ENCODE assay signal across 1 cellular context in the genomic region with DNA sequence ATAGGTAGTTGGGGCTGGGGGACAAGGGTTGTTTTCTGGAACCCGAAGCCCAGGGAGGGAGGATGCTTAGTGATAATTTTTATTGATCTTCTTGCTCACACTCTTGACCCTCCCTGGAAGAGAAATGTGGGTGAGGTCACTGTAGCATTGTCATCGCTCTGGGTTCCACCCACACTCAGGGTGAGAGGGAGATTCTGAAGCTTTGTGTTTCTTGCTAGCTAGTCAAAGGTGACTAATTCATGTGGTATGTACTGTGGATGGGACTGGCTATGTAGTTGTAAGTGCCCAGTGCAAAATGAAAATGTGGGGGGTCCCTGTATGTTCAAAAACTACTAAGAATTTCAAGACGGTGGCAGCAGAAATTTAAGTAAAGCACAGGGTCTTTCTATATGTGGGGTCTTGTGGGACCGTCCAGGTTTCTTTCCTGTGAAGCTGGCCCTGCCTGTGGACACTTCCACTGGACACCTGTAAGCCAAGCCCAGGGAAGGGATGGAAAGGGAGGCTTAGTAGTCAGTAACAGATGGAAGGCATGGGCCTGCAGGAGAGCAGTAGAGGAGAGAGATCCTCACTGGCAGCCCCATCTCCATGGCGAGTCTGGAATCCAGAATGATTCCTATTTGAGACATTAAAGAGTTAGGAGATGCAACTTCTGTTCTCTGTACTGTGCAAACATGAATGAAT.
TF ChIP-seq lines count a peak whose summit lies in the region.

No MANE protein-coding gene starts in this region.

TF ChIP-seq in HEK293, 187 proteins besides CTCF, POLR2A, EP300 and RAD21 (continued from another document):
- TF ChIP-seq, protein P1, sequence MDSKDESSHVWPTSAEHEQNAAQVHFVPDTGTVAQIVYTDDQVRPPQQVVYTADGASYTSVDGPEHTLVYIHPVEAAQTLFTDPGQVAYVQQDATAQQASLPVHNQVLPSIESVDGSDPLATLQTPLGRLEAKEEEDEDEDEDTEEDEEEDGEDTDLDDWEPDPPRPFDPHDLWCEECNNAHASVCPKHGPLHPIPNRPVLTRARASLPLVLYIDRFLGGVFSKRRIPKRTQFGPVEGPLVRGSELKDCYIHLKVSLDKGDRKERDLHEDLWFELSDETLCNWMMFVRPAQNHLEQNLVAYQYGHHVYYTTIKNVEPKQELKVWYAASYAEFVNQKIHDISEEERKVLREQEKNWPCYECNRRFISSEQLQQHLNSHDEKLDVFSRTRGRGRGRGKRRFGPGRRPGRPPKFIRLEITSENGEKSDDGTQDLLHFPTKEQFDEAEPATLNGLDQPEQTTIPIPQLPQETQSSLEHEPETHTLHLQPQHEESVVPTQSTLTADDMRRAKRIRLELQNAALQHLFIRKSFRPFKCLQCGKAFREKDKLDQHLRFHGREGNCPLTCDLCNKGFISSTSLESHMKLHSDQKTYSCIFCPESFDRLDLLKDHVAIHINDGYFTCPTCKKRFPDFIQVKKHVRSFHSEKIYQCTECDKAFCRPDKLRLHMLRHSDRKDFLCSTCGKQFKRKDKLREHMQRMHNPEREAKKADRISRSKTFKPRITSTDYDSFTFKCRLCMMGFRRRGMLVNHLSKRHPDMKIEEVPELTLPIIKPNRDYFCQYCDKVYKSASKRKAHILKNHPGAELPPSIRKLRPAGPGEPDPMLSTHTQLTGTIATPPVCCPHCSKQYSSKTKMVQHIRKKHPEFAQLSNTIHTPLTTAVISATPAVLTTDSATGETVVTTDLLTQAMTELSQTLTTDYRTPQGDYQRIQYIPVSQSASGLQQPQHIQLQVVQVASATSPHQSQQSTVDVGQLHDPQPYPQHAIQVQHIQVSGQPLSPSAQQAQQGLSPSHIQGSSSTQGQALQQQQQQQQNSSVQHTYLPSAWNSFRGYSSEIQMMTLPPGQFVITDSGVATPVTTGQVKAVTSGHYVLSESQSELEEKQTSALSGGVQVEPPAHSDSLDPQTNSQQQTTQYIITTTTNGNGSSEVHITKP (tag by site-specific recombination; IDR thresholded peaks at IDR 0.05), result peak; percentile 78
- TF ChIP-seq, protein P2, sequence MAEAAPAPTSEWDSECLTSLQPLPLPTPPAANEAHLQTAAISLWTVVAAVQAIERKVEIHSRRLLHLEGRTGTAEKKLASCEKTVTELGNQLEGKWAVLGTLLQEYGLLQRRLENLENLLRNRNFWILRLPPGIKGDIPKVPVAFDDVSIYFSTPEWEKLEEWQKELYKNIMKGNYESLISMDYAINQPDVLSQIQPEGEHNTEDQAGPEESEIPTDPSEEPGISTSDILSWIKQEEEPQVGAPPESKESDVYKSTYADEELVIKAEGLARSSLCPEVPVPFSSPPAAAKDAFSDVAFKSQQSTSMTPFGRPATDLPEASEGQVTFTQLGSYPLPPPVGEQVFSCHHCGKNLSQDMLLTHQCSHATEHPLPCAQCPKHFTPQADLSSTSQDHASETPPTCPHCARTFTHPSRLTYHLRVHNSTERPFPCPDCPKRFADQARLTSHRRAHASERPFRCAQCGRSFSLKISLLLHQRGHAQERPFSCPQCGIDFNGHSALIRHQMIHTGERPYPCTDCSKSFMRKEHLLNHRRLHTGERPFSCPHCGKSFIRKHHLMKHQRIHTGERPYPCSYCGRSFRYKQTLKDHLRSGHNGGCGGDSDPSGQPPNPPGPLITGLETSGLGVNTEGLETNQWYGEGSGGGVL (tag by site-specific recombination; IDR thresholded peaks at IDR 0.05), result peak; percentile 55
- TF ChIP-seq ZNF366 (tag by site-specific recombination; conservative IDR thresholded peaks at IDR 0.05), result 0 out of 2 replicates have a peak, but pooled peaks have one; percentile 26
- TF ChIP-seq KLF1 (tag by site-specific recombination; IDR thresholded peaks at IDR 0.05), result peak; percentile 43; the same call in 1 of the 2 replicates
- TF ChIP-seq SP7 (tag by site-specific recombination; IDR thresholded peaks at IDR 0.05), result peak; percentile 54; the same call in 1 of the 2 replicates
- TF ChIP-seq EGR2 (tag by site-specific recombination; IDR thresholded peaks at IDR 0.05; ENCODE audit: low read depth), result peak; percentile 57; the same call in 1 of the 2 replicates
- TF ChIP-seq KLF8 (tag by site-specific recombination; IDR thresholded peaks at IDR 0.05), result no peak
- TF ChIP-seq YY1 (tag by site-specific recombination; IDR thresholded peaks at IDR 0.05), result no peak
- TF ChIP-seq, protein P3, sequence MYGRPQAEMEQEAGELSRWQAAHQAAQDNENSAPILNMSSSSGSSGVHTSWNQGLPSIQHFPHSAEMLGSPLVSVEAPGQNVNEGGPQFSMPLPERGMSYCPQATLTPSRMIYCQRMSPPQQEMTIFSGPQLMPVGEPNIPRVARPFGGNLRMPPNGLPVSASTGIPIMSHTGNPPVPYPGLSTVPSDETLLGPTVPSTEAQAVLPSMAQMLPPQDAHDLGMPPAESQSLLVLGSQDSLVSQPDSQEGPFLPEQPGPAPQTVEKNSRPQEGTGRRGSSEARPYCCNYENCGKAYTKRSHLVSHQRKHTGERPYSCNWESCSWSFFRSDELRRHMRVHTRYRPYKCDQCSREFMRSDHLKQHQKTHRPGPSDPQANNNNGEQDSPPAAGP (tag by site-specific recombination; IDR thresholded peaks at IDR 0.05), result peak; percentile 73; the same call in 1 of the 2 replicates
- peak; percentile 51 for TF ChIP-seq ZNF629 (tag by site-specific recombination; IDR thresholded peaks at IDR 0.05)
- peak; percentile 32; the same call in 1 of the 2 replicates for TF ChIP-seq GLIS1 (tag by site-specific recombination; IDR thresholded peaks at IDR 0.05)
- TF ChIP-seq ZBTB17 (tag by site-specific recombination; IDR thresholded peaks at IDR 0.05), result peak; percentile 46; the same call in 1 of the 2 replicates
